12 cellular contexts compared by ENCODE assay signal in genomic region chr11:70466154-70466553, GRCh38.
DNase-seq lines count a peak whose midpoint lies in the region; ATAC-seq and TF ChIP-seq lines count a peak whose summit lies in the region.
"Had no signal": no experiment of that assay in that cellular context is flagged by ENCODE, and none has a peak within 500 bp of the region (broad histone marks: within the 10 kb centered on the region; RNA-seq: fewer than 3 reads in every experiment).

No MANE protein-coding gene starts in this region.

- H4K8ac ChIP-seq in trophoblast cell (ENCODE audit: low read depth, low read length) = no peak overlapping the region

- no peak overlapping the region for H2BK5ac ChIP-seq in trophoblast cell (ENCODE audit: low read depth, low read length, poor library complexity)

- H3K36me3 ChIP-seq in trophoblast cell (ENCODE audit: control insufficient read depth in 1 of 2, insufficient read depth in 2 of 2, low read length in 2 of 2) (no peaks in the 10 kb centered on the region), hepatocyte (replicated peaks; ENCODE audit: insufficient read depth, low read depth) (no peaks in the 10 kb centered on the region), SK-N-SH (replicated peaks in 1 of 2; ENCODE audit: control insufficient read depth in 1 of 2, insufficient read depth in 2 of 2, low read length in 1 of 2) (no peaks in the 10 kb centered on the region)
- H3K36me3 ChIP-seq: colonic mucosa, gastrocnemius medialis had no signal

- H3K4me1 ChIP-seq in trophoblast cell (ENCODE audit: control insufficient read depth in 1 of 2, insufficient read depth in 2 of 2, low read length in 2 of 2) (no peaks in the 10 kb centered on the region), hepatocyte (ENCODE audit: insufficient read depth) (no peaks in the 10 kb centered on the region), SK-N-SH (ENCODE audit: control insufficient read depth in 1 of 2, insufficient read depth in 2 of 2, low read depth in 1 of 2, low read length in 1 of 2) (no peaks in the 10 kb centered on the region; a peak in 1 of 4 replicates)
- H3K4me1 ChIP-seq: colonic mucosa had no signal

- H3K36me3 Mint-ChIP-seq in activated naive CD8-positive, alpha-beta T cell treated with anti-CD3 and anti-CD28 coated beads, Interleukin-2, amount 50 U/mL, for 24 hours (ENCODE audit: low read depth) = no peaks in the 10 kb centered on the region
- no peaks in the 10 kb centered on the region for H3K36me3 Mint-ChIP-seq in activated naive CD8-positive, alpha-beta T cell treated with anti-CD3 and anti-CD28 coated beads for 36 hours
- no peaks in the 10 kb centered on the region for H3K36me3 Mint-ChIP-seq in CD4-positive, alpha-beta T cell (ENCODE audit: low read depth)

- no peak overlapping the region for H3K9ac ChIP-seq in trophoblast cell (ENCODE audit: low read length)
- H3K9ac ChIP-seq in SK-N-SH = no peak overlapping the region

- H3K79me2 ChIP-seq in trophoblast cell (ENCODE audit: control insufficient read depth, insufficient read depth, low read length, poor library complexity) (no peaks in the 10 kb centered on the region), hepatocyte (no peaks in the 10 kb centered on the region), SK-N-SH (ENCODE audit: insufficient read depth) (no peaks in the 10 kb centered on the region)

- H3F3A ChIP-seq in SK-N-SH (replicated peaks; ENCODE audit: insufficient read depth) = no peaks in the 10 kb centered on the region

- intact Hi-C loops in CD4-positive, alpha-beta T cell (cut with DNase I, micrococcal nuclease) = no loop called here

- H4K91ac ChIP-seq in trophoblast cell (ENCODE audit: low read depth, low read length) = no peak overlapping the region

- H2BK120ac ChIP-seq in trophoblast cell (ENCODE audit: insufficient read depth, low read length, poor library complexity) = no peak overlapping the region

- POLR2A ChIA-PET in CD4-positive, alpha-beta T cell (lab: Charles Lee) = no interaction called here
- POLR2A ChIA-PET in SK-N-SH (lab: Yijun Ruan, JAX) = no interaction called here

- no peak for TF ChIP-seq EP300 in SK-N-SH (IDR thresholded peaks at IDR 0.05; ENCODE audit: borderline replicate concordance in 1 of 2, low read depth in 1 of 2, low read length in 1 of 2)

- peak; percentile 11 for DNase-seq in activated naive CD8-positive, alpha-beta T cell treated with anti-CD3 and anti-CD28 coated beads, Interleukin-2, amount 50 U/mL, for 24 hours
- no peak for DNase-seq in activated naive CD8-positive, alpha-beta T cell treated with anti-CD3 and anti-CD28 coated beads for 36 hours
- peak; percentile 53 for DNase-seq in M059J (ENCODE audit: low read depth)
- peak; percentile 23 for DNase-seq in choroid plexus epithelial cell (ENCODE audit: low read depth)
- peak; percentile 59 to 64 for DNase-seq in trophoblast cell
- DNase-seq in hepatocyte (ENCODE audit: low spot score) = no peak
- no peak for DNase-seq in CD4-positive, alpha-beta T cell
- no peak for DNase-seq in SK-N-SH
- DNase-seq: colonic mucosa, gastrocnemius medialis, GDM1, NCI-H1694 treated with DMSO at 0.1 percent for 48 hours had no signal

- CTCF ChIA-PET in CD4-positive, alpha-beta T cell (lab: Charles Lee) = no interaction called here
- CTCF ChIA-PET in SK-N-SH (lab: Yijun Ruan, JAX) = interaction anchor here (1.0 to 5.0 kb wide), 8 partner anchors 7 to 615 kb away, joined by 3 to 80 read pairs (median 9); no protein-coding TSS in a partner anchor

- no peaks in the 10 kb centered on the region for H3K9me2 ChIP-seq in hepatocyte (replicated peaks; ENCODE audit: insufficient read depth)
- no peaks in the 10 kb centered on the region for H3K9me2 ChIP-seq in SK-N-SH

- H3K27ac ChIP-seq in trophoblast cell (ENCODE audit: low read depth, low read length) (no peak overlapping the region), hepatocyte (no peak overlapping the region), SK-N-SH (ENCODE audit: low read depth in 2 of 2, low read length in 1 of 2) (no peak overlapping the region)
- H3K27ac ChIP-seq in CD4-positive, alpha-beta T cell (ENCODE audit: low read depth, low read length) = no peak overlapping the region
- H3K27ac ChIP-seq: colonic mucosa, gastrocnemius medialis had no signal

- WGBS in trophoblast cell (ENCODE audit: extremely low coverage, insufficient coverage, insufficient read length) = no CpG with 5 or more reads among the region's 10 CpGs
- 77% methylated on average over 10 of the region's 10 CpGs for WGBS in hepatocyte (ENCODE audit: low lambda C conversion rate, missing lambda C conversion rate)
- 48% methylated on average over 4 of the region's 10 CpGs for WGBS in SK-N-SH (ENCODE audit: low lambda C conversion rate)

- no peak overlapping the region for H3K4me2 ChIP-seq in trophoblast cell (ENCODE audit: low read length)
- H3K4me2 ChIP-seq in hepatocyte = no peak overlapping the region
- no peak overlapping the region for H3K4me2 ChIP-seq in SK-N-SH

- H3K4me1 Mint-ChIP-seq in activated naive CD8-positive, alpha-beta T cell treated with anti-CD3 and anti-CD28 coated beads, Interleukin-2, amount 50 U/mL, for 24 hours = peaks cover 10% of the 10 kb centered on the region
- H3K4me1 Mint-ChIP-seq in activated naive CD8-positive, alpha-beta T cell treated with anti-CD3 and anti-CD28 coated beads for 36 hours = peaks cover 7% of the 10 kb centered on the region
- no peaks in the 10 kb centered on the region for H3K4me1 Mint-ChIP-seq in CD4-positive, alpha-beta T cell (ENCODE audit: low read depth)

- H4K20me1 ChIP-seq in hepatocyte (ENCODE audit: insufficient read depth, poor library complexity, severe bottlenecking) = no peaks in the 10 kb centered on the region
- H4K20me1 ChIP-seq in SK-N-SH (ENCODE audit: insufficient read depth) = no peaks in the 10 kb centered on the region

- H3K27me3 Mint-ChIP-seq in activated naive CD8-positive, alpha-beta T cell treated with anti-CD3 and anti-CD28 coated beads, Interleukin-2, amount 50 U/mL, for 24 hours = peaks cover 21% of the 10 kb centered on the region
- H3K27me3 Mint-ChIP-seq in activated naive CD8-positive, alpha-beta T cell treated with anti-CD3 and anti-CD28 coated beads for 36 hours = peaks cover 9% of the 10 kb centered on the region
- peaks cover 26% of the 10 kb centered on the region for H3K27me3 Mint-ChIP-seq in CD4-positive, alpha-beta T cell

- H2AK5ac ChIP-seq in trophoblast cell (ENCODE audit: low read length) = no peak overlapping the region

- H3K27me3 ChIP-seq in trophoblast cell (ENCODE audit: insufficient read depth, low read length) = no peaks in the 10 kb centered on the region
- H3K27me3 ChIP-seq in hepatocyte = no peaks in the 10 kb centered on the region
- H3K27me3 ChIP-seq in CD4-positive, alpha-beta T cell (ENCODE audit: control insufficient read depth, insufficient read depth, low read length) = no peaks in the 10 kb centered on the region
- no peaks in the 10 kb centered on the region for H3K27me3 ChIP-seq in SK-N-SH (ENCODE audit: insufficient read depth)
- H3K27me3 ChIP-seq: colonic mucosa, gastrocnemius medialis had no signal

- H2AFZ ChIP-seq in trophoblast cell (ENCODE audit: insufficient read depth, low read length, poor library complexity) (no peak overlapping the region), hepatocyte (no peak overlapping the region), SK-N-SH (ENCODE audit: low read depth) (no peak overlapping the region)

- no peak overlapping the region for H3K4ac ChIP-seq in trophoblast cell (ENCODE audit: low read depth, low read length)

- H3K14ac ChIP-seq in trophoblast cell (ENCODE audit: low read length) = no peak overlapping the region

- H2BK12ac ChIP-seq in trophoblast cell (ENCODE audit: low read length) = no peak overlapping the region

- no peaks in the 10 kb centered on the region for H3K79me1 ChIP-seq in trophoblast cell (ENCODE audit: low read length)

- H3K9me3 Mint-ChIP-seq in activated naive CD8-positive, alpha-beta T cell treated with anti-CD3 and anti-CD28 coated beads, Interleukin-2, amount 50 U/mL, for 24 hours = no peaks in the 10 kb centered on the region
- no peaks in the 10 kb centered on the region for H3K9me3 Mint-ChIP-seq in activated naive CD8-positive, alpha-beta T cell treated with anti-CD3 and anti-CD28 coated beads for 36 hours
- no peaks in the 10 kb centered on the region for H3K9me3 Mint-ChIP-seq in CD4-positive, alpha-beta T cell

- H3K27ac Mint-ChIP-seq in activated naive CD8-positive, alpha-beta T cell treated with anti-CD3 and anti-CD28 coated beads, Interleukin-2, amount 50 U/mL, for 24 hours = no peak overlapping the region
- no peak overlapping the region for H3K27ac Mint-ChIP-seq in activated naive CD8-positive, alpha-beta T cell treated with anti-CD3 and anti-CD28 coated beads for 36 hours
- H3K27ac Mint-ChIP-seq in CD4-positive, alpha-beta T cell = no peak overlapping the region

- no peak overlapping the region for H3K23ac ChIP-seq in trophoblast cell (ENCODE audit: low read length)

- no peak overlapping the region for H3K18ac ChIP-seq in trophoblast cell (ENCODE audit: low read length)

- ATAC-seq in activated naive CD8-positive, alpha-beta T cell treated with anti-CD3 and anti-CD28 coated beads, Interleukin-2, amount 50 U/mL, for 24 hours = no peak
- no peak for ATAC-seq in CD4-positive, alpha-beta T cell (ENCODE audit: poor library complexity)
- ATAC-seq: gastrocnemius medialis had no signal

- no peak for TF ChIP-seq CTCF in choroid plexus epithelial cell (conservative IDR thresholded peaks at IDR 0.05; ENCODE audit: low read depth, low read length)
- no peak for TF ChIP-seq CTCF in hepatocyte (IDR thresholded peaks at IDR 0.05; ENCODE audit: poor library complexity)
- no peak for TF ChIP-seq CTCF in CD4-positive, alpha-beta T cell (IDR thresholded peaks at IDR 0.05)
- no peak for TF ChIP-seq CTCF in SK-N-SH (IDR thresholded peaks at IDR 0.05)

- H3K4me3 Mint-ChIP-seq in activated naive CD8-positive, alpha-beta T cell treated with anti-CD3 and anti-CD28 coated beads, Interleukin-2, amount 50 U/mL, for 24 hours = no peak overlapping the region
- no peak overlapping the region for H3K4me3 Mint-ChIP-seq in activated naive CD8-positive, alpha-beta T cell treated with anti-CD3 and anti-CD28 coated beads for 36 hours
- H3K4me3 Mint-ChIP-seq in CD4-positive, alpha-beta T cell = no peak overlapping the region

- H3K9me3 ChIP-seq in trophoblast cell (ENCODE audit: insufficient read depth, low read depth, low read length) = no peaks in the 10 kb centered on the region
- no peaks in the 10 kb centered on the region for H3K9me3 ChIP-seq in hepatocyte (ENCODE audit: low read depth)
- H3K9me3 ChIP-seq in CD4-positive, alpha-beta T cell (ENCODE audit: control insufficient read depth, low read length) = no peaks in the 10 kb centered on the region
- H3K9me3 ChIP-seq in SK-N-SH = no peaks in the 10 kb centered on the region
- H3K9me3 ChIP-seq: colonic mucosa, gastrocnemius medialis had no signal

- no peak for TF ChIP-seq RAD21 in SK-N-SH (IDR thresholded peaks at IDR 0.05; ENCODE audit: low read length)

- H3K4me3 ChIP-seq in choroid plexus epithelial cell (ENCODE audit: low read depth, low read length) = no peak overlapping the region
- no peak overlapping the region for H3K4me3 ChIP-seq in trophoblast cell (ENCODE audit: low read depth, low read length)
- no peak overlapping the region for H3K4me3 ChIP-seq in hepatocyte
- no peak overlapping the region for H3K4me3 ChIP-seq in SK-N-SH (ENCODE audit: low read depth in 2 of 2, low read length in 1 of 2)
- H3K4me3 ChIP-seq: colonic mucosa, gastrocnemius medialis had no signal

- H4K12ac ChIP-seq in trophoblast cell (ENCODE audit: low read depth, low read length) = no peak overlapping the region

Comparison
In these comparisons a context has a peak if more than half of its experiments do, and no peak if none do; other contexts are left out.
1. DNase-seq: peak in activated naive CD8-positive, alpha-beta T cell treated with anti-CD3 and anti-CD28 coated beads, Interleukin-2, amount 50 U/mL, for 24 hours (single experiment), M059J (single experiment), choroid plexus epithelial cell (single experiment) and trophoblast cell (2 of 2); none in activated naive CD8-positive, alpha-beta T cell treated with anti-CD3 and anti-CD28 coated beads for 36 hours (single experiment), hepatocyte (single experiment), CD4-positive, alpha-beta T cell (0 of 10) and SK-N-SH (single experiment).